ENCODE assay signal across 2 cellular contexts in genomic region chr11:84854498-84854880, GRCh38.
TF ChIP-seq lines count a peak whose summit lies in the region.

No MANE protein-coding gene starts in this region.

TF ChIP-seq in SK-N-SH, 30 proteins besides CTCF, POLR2A, EP300 and RAD21 (continued from another document):
- TF ChIP-seq, protein P1, sequence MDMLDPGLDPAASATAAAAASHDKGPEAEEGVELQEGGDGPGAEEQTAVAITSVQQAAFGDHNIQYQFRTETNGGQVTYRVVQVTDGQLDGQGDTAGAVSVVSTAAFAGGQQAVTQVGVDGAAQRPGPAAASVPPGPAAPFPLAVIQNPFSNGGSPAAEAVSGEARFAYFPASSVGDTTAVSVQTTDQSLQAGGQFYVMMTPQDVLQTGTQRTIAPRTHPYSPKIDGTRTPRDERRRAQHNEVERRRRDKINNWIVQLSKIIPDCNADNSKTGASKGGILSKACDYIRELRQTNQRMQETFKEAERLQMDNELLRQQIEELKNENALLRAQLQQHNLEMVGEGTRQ (IDR thresholded peaks at IDR 0.05; ENCODE audit: borderline replicate concordance, low read depth, low read length) = no peak
- TF ChIP-seq MEF2A (IDR thresholded peaks at IDR 0.05; ENCODE audit: borderline replicate concordance, low read depth) (no peak), RCOR1 (IDR thresholded peaks at IDR 0.05; ENCODE audit: low read length) (no peak), POLR2AphosphoS5 (IDR thresholded peaks at IDR 0.05; ENCODE audit: low read depth, low read length) (no peak), NRF1 (IDR thresholded peaks at IDR 0.05; ENCODE audit: low read depth, low read length) (no peak), TEAD4 (IDR thresholded peaks at IDR 0.05; ENCODE audit: borderline replicate concordance, insufficient read depth) (no peak), NFIC (IDR thresholded peaks at IDR 0.05; ENCODE audit: borderline replicate concordance) (no peak), RXRA (IDR thresholded peaks at IDR 0.05; ENCODE audit: borderline replicate concordance, low read depth) (no peak), FOSL2 (IDR thresholded peaks at IDR 0.05; ENCODE audit: borderline replicate concordance, low read depth) (no peak), GATA2 (CRISPR knock-in tag; IDR thresholded peaks at IDR 0.05) (no peak), TCF12 (IDR thresholded peaks at IDR 0.05) (no peak), CHD2 (IDR thresholded peaks at IDR 0.05; ENCODE audit: low read length, partially characterized antibody) (no peak), SMC3 (IDR thresholded peaks at IDR 0.05; ENCODE audit: low read depth, low read length) (no peak), GABPA (IDR thresholded peaks at IDR 0.05; ENCODE audit: low read depth) (no peak), SIN3A (IDR thresholded peaks at IDR 0.05; ENCODE audit: borderline replicate concordance, low read depth, low read length) (no peak)
- TF ChIP-seq, protein P2, sequence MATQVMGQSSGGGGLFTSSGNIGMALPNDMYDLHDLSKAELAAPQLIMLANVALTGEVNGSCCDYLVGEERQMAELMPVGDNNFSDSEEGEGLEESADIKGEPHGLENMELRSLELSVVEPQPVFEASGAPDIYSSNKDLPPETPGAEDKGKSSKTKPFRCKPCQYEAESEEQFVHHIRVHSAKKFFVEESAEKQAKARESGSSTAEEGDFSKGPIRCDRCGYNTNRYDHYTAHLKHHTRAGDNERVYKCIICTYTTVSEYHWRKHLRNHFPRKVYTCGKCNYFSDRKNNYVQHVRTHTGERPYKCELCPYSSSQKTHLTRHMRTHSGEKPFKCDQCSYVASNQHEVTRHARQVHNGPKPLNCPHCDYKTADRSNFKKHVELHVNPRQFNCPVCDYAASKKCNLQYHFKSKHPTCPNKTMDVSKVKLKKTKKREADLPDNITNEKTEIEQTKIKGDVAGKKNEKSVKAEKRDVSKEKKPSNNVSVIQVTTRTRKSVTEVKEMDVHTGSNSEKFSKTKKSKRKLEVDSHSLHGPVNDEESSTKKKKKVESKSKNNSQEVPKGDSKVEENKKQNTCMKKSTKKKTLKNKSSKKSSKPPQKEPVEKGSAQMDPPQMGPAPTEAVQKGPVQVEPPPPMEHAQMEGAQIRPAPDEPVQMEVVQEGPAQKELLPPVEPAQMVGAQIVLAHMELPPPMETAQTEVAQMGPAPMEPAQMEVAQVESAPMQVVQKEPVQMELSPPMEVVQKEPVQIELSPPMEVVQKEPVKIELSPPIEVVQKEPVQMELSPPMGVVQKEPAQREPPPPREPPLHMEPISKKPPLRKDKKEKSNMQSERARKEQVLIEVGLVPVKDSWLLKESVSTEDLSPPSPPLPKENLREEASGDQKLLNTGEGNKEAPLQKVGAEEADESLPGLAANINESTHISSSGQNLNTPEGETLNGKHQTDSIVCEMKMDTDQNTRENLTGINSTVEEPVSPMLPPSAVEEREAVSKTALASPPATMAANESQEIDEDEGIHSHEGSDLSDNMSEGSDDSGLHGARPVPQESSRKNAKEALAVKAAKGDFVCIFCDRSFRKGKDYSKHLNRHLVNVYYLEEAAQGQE (IDR thresholded peaks at IDR 0.05; ENCODE audit: low read depth, low read length) = no peak
- TF ChIP-seq, protein P3, sequence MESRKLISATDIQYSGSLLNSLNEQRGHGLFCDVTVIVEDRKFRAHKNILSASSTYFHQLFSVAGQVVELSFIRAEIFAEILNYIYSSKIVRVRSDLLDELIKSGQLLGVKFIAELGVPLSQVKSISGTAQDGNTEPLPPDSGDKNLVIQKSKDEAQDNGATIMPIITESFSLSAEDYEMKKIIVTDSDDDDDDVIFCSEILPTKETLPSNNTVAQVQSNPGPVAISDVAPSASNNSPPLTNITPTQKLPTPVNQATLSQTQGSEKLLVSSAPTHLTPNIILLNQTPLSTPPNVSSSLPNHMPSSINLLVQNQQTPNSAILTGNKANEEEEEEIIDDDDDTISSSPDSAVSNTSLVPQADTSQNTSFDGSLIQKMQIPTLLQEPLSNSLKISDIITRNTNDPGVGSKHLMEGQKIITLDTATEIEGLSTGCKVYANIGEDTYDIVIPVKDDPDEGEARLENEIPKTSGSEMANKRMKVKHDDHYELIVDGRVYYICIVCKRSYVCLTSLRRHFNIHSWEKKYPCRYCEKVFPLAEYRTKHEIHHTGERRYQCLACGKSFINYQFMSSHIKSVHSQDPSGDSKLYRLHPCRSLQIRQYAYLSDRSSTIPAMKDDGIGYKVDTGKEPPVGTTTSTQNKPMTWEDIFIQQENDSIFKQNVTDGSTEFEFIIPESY (IDR thresholded peaks at IDR 0.05; ENCODE audit: borderline replicate concordance, low read depth) = no peak
- TF ChIP-seq, protein P4, sequence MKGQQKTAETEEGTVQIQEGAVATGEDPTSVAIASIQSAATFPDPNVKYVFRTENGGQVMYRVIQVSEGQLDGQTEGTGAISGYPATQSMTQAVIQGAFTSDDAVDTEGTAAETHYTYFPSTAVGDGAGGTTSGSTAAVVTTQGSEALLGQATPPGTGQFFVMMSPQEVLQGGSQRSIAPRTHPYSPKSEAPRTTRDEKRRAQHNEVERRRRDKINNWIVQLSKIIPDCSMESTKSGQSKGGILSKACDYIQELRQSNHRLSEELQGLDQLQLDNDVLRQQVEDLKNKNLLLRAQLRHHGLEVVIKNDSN (IDR thresholded peaks at IDR 0.05; ENCODE audit: borderline replicate concordance, low read depth) = no peak

TF ChIP-seq in SK-N-SH treated with all-trans-retinoic acid at 6 μM for 48 hours, 23 proteins besides CTCF, POLR2A, EP300 and RAD21 (continued from another document):
- TF ChIP-seq TSHZ2 (CRISPR knock-in tag; IDR thresholded peaks at IDR 0.05) = no peak
